8 cellular contexts compared by ENCODE assay signal in genomic region chr21:33947451-33948095, GRCh38. TPM values are rescaled to one million over a fixed set of nuclear protein-coding genes. Genes with fewer than 3 reads are reported as not detected.
A peak's percentile ranks its signal among the peaks of the same experiment; 100 is the strongest.
DNase-seq lines count a peak whose midpoint lies in the region; ATAC-seq, FAIRE-seq and TF ChIP-seq lines count a peak whose summit lies in the region.

No MANE protein-coding gene starts in this region.

- H3K36me3 ChIP-seq in iPS-20b (ENCODE audit: insufficient read depth, low read depth, low read length) (no peaks in the 10 kb centered on the region), spleen (no peaks in the 10 kb centered on the region)

- no peaks in the 10 kb centered on the region for H3K9me3 ChIP-seq in iPS-20b (ENCODE audit: insufficient read depth, low read depth, low read length)
- H3K9me3 ChIP-seq in spleen = no peaks in the 10 kb centered on the region

- H3K27ac ChIP-seq in iPS-20b (ENCODE audit: low read length) (peak overlapping the region; percentile 81), spleen (peak overlapping the region; percentile 22 to 92 (median 79))

- ATAC-seq in HG02571 (IDR thresholded peaks at IDR 0.05; ENCODE audit: unreplicated experiment) = peak; percentile 47

- peak overlapping the region; percentile 50 to 76 (median 73) for H3K4me3 Mint-ChIP-seq in brain

- TF ChIP-seq POLR2A in spleen (IDR thresholded peaks at IDR 0.05) = no peak

- DNase-seq in GM04504 (ENCODE audit: low read depth) (peak; percentile 91), MV-4-11 (lab: John Stamatoyannopoulos, UW) (peak; percentile 93), spleen (no peak), NCI-H1694 treated with DMSO at 0.1 percent for 48 hours (lab: John Stamatoyannopoulos, UW) (no peak)

- 37 to 46% (median 44%) methylated on average over 9 of the region's 9 CpGs for WGBS in spleen, 5 donors

- peaks cover 15% of the 10 kb centered on the region for H3K36me3 Mint-ChIP-seq in brain

- TF ChIP-seq CTCF in brain (conservative IDR thresholded peaks at IDR 0.05) (no peak), spleen (IDR thresholded peaks at IDR 0.05 in 8 of 11, conservative IDR thresholded peaks at IDR 0.05 in 3 of 11) (no peak)

- intact Hi-C loops in spleen (cut with DNase I; ENCODE audit: low total_unique reads) = no loop called here

- peak; percentile 36 for FAIRE-seq in TTC549 (lab: Jason Lieb, UNC)

- peak overlapping the region; percentile 97 to 99 (median 98) for H3K27ac Mint-ChIP-seq in brain

- peak overlapping the region; percentile 59; the same call in 1 of the 2 replicates for H3K4me3 ChIP-seq in iPS-20b (ENCODE audit: low read length)
- peak overlapping the region in 3 of 8 donors; percentile 10 to 49 (median 10) for H3K4me3 ChIP-seq in spleen

- H3K27me3 ChIP-seq in iPS-20b (ENCODE audit: insufficient read depth, low read length) = no peaks in the 10 kb centered on the region
- no peaks in the 10 kb centered on the region for H3K27me3 ChIP-seq in spleen (replicated peaks in 1 of 7)

- peaks cover 2% of the 10 kb centered on the region for H3K27me3 Mint-ChIP-seq in brain

- H3K4me1 ChIP-seq in iPS-20b (ENCODE audit: insufficient read depth, low read length) (peaks cover 22% of the 10 kb centered on the region), spleen (peaks cover 10 to 66% (median 35%) of the 10 kb centered on the region in 6 donors)

- H3K9me3 Mint-ChIP-seq in brain = peaks cover 0 to 21% (median 13%) of the 10 kb centered on the region in 5 experiments

- peaks cover 48% of the 10 kb centered on the region for H3K4me1 Mint-ChIP-seq in brain

- H3K9ac ChIP-seq in iPS-20b (ENCODE audit: low read depth, low read length) = peak overlapping the region; percentile 69; the same call in 1 of the 2 replicates

RNA-seq across cellular contexts. Expression of gene ATP5PO, which starts 32.0 kb away (rescaled TPM):
- polyA plus RNA-seq in brain (ENCODE audit: insufficient read depth, low read depth, low replicate concordance) (340 TPM), spleen (100 to 1,000 TPM; 245 to 286 (median 255) TPM)
- total RNA-seq in spleen = 100 to 1,000 TPM in 6 of 7 donors, 10 to 100 TPM in 1; 97.6 to 154 (median 125) TPM

Comparison
In these comparisons a context has a peak if more than half of its experiments do, and no peak if none do; other contexts are left out.
1. DNase-seq: peak in GM04504 (single experiment) and MV-4-11 (single experiment); none in spleen (single experiment) and NCI-H1694 treated with DMSO at 0.1 percent for 48 hours (single experiment).